ENCODE assay signal across 28 cellular contexts in genomic region chr11:134784046-134784445, GRCh38.
"Had no signal": no experiment of that assay in that cellular context is flagged by ENCODE, and none has a peak within 500 bp of the region (broad histone marks: within the 10 kb centered on the region; RNA-seq: fewer than 3 reads in every experiment).

No MANE protein-coding gene starts in this region.

- H3K9me3 Mint-ChIP-seq: naive thymus-derived CD8-positive, alpha-beta T cell; natural killer cell treated with Interleukin-12 subunit alpha and Interleukin-12 subunit beta and Interleukin-15 and Interleukin-18, amount 100 ng/mL, for 72 hours; nephron progenitor cell; neural crest cell; stimulated activated memory B cell treated with anti-CD40 and anti-IgM and Interleukin-4, amounts not matched to agents 10 μg/mL and 1 μg/mL and 100 μg/mL, for 72 hours; stimulated activated naive CD8-positive, alpha-beta T cell treated with anti-CD3 and anti-CD28 coated beads, Interleukin-15, amount 100 ng/mL, for 72 hours; type B pancreatic cell had no signal

- H3K4me1 ChIP-seq: pancreas, prostate gland, suprapubic skin, testis, transverse colon, upper lobe of right lung, uterus had no signal

- FAIRE-seq: pancreas, small intestine had no signal

- H3K27ac ChIP-seq: pancreas, prostate gland, right lobe of liver, suprapubic skin, testis, transverse colon, upper lobe of right lung, uterus had no signal

- DNase-seq: naive B cell; naive thymus-derived CD8-positive, alpha-beta T cell; nephron progenitor cell; occipital lobe; pancreas; right cardiac atrium; right lobe of liver; sigmoid colon; small intestine; stimulated activated CD4-positive, alpha-beta T cell treated with anti-CD3 and anti-CD28 coated beads, Interleukin-15, amount 100 ng/mL, for 24 hours; stimulated activated CD4-positive, alpha-beta T cell treated with anti-CD3 and anti-CD28 coated beads, Interleukin-2, amount 100 ng/mL, for 24 hours; stimulated activated CD4-positive, alpha-beta T cell treated with anti-CD3 and anti-CD28 coated beads, Interleukin-2, amount 100 ng/mL, for 48 hours; stimulated activated CD4-positive, alpha-beta T cell treated with anti-CD3 and anti-CD28 coated beads, Interleukin-4, amount 100 ng/mL, for 24 hours; stimulated activated naive CD4-positive, alpha-beta T cell; stimulated activated naive CD8-positive, alpha-beta T cell treated with anti-CD3 and anti-CD28 coated beads, Interleukin-15, amount 100 ng/mL, for 72 hours; stimulated activated naive CD8-positive, alpha-beta T cell treated with anti-CD3 and anti-CD28 coated beads, Interleukin-15, Interleukin-2, amounts not matched to agents 100 U/mL and 50 U/mL, for 24 hours; substantia nigra; testis; tibial artery; transverse colon; upper lobe of right lung; uterus had no signal

- H3K36me3 Mint-ChIP-seq: naive thymus-derived CD8-positive, alpha-beta T cell; natural killer cell treated with Interleukin-12 subunit alpha and Interleukin-12 subunit beta and Interleukin-15 and Interleukin-18, amount 100 ng/mL, for 72 hours; stimulated activated memory B cell treated with anti-CD40 and anti-IgM and Interleukin-4, amounts not matched to agents 10 μg/mL and 1 μg/mL and 100 μg/mL, for 72 hours; type B pancreatic cell had no signal

- H3K27ac Mint-ChIP-seq: naive B cell; naive thymus-derived CD8-positive, alpha-beta T cell; natural killer cell treated with Interleukin-12 subunit alpha and Interleukin-12 subunit beta and Interleukin-15 and Interleukin-18, amount 100 ng/mL, for 72 hours; nephron progenitor cell; stimulated activated memory B cell treated with anti-CD40 and anti-IgM and Interleukin-4, amounts not matched to agents 10 μg/mL and 1 μg/mL and 100 μg/mL, for 72 hours; stimulated activated naive CD8-positive, alpha-beta T cell treated with anti-CD3 and anti-CD28 coated beads, Interleukin-15, amount 100 ng/mL, for 72 hours; type B pancreatic cell had no signal

- H3K4me1 Mint-ChIP-seq: naive B cell; naive thymus-derived CD8-positive, alpha-beta T cell; stimulated activated memory B cell treated with anti-CD40 and anti-IgM and Interleukin-4, amounts not matched to agents 10 μg/mL and 1 μg/mL and 100 μg/mL, for 72 hours; stimulated activated naive CD8-positive, alpha-beta T cell treated with anti-CD3 and anti-CD28 coated beads, Interleukin-15, amount 100 ng/mL, for 72 hours had no signal

- H3K27me3 ChIP-seq: pancreas, right lobe of liver, sigmoid colon, testis, tibial artery, upper lobe of right lung had no signal

- H3K4me3 Mint-ChIP-seq: naive thymus-derived CD8-positive, alpha-beta T cell; natural killer cell treated with Interleukin-12 subunit alpha and Interleukin-12 subunit beta and Interleukin-15 and Interleukin-18, amount 100 ng/mL, for 72 hours; nephron progenitor cell; neural crest cell; stimulated activated memory B cell treated with anti-CD40 and anti-IgM and Interleukin-4, amounts not matched to agents 10 μg/mL and 1 μg/mL and 100 μg/mL, for 72 hours; stimulated activated naive CD8-positive, alpha-beta T cell treated with anti-CD3 and anti-CD28 coated beads, Interleukin-15, amount 100 ng/mL, for 72 hours; type B pancreatic cell had no signal

- H3K36me3 ChIP-seq: pancreas, prostate gland, right lobe of liver, sigmoid colon, suprapubic skin, tibial artery, transverse colon, upper lobe of right lung, uterus had no signal

- H3K4me3 ChIP-seq: pancreas, prostate gland, right lobe of liver, sigmoid colon, suprapubic skin, testis, tibial artery, transverse colon, upper lobe of right lung, uterus had no signal

- ATAC-seq: naive thymus-derived CD8-positive, alpha-beta T cell; natural killer cell treated with Interleukin-12 subunit alpha and Interleukin-12 subunit beta and Interleukin-15 and Interleukin-18, amount 100 ng/mL, for 72 hours; pancreas; right cardiac atrium; right lobe of liver; stimulated activated memory B cell treated with anti-CD40 and anti-IgM and Interleukin-4, amounts not matched to agents 10 μg/mL and 1 μg/mL and 100 μg/mL, for 72 hours; stimulated activated naive CD8-positive, alpha-beta T cell treated with anti-CD3 and anti-CD28 coated beads, Interleukin-15, amount 100 ng/mL, for 72 hours; stimulated activated naive CD8-positive, alpha-beta T cell treated with anti-CD3 and anti-CD28 coated beads, Interleukin-15, Interleukin-2, amounts not matched to agents 100 U/mL and 50 U/mL, for 24 hours; upper lobe of right lung had no signal

- H3K9me3 ChIP-seq: pancreas, prostate gland, right lobe of liver, sigmoid colon, suprapubic skin, testis, tibial artery, transverse colon, upper lobe of right lung, uterus had no signal
